Comparison of ENCODE assay signal across 8 cellular contexts in the genomic region with DNA sequence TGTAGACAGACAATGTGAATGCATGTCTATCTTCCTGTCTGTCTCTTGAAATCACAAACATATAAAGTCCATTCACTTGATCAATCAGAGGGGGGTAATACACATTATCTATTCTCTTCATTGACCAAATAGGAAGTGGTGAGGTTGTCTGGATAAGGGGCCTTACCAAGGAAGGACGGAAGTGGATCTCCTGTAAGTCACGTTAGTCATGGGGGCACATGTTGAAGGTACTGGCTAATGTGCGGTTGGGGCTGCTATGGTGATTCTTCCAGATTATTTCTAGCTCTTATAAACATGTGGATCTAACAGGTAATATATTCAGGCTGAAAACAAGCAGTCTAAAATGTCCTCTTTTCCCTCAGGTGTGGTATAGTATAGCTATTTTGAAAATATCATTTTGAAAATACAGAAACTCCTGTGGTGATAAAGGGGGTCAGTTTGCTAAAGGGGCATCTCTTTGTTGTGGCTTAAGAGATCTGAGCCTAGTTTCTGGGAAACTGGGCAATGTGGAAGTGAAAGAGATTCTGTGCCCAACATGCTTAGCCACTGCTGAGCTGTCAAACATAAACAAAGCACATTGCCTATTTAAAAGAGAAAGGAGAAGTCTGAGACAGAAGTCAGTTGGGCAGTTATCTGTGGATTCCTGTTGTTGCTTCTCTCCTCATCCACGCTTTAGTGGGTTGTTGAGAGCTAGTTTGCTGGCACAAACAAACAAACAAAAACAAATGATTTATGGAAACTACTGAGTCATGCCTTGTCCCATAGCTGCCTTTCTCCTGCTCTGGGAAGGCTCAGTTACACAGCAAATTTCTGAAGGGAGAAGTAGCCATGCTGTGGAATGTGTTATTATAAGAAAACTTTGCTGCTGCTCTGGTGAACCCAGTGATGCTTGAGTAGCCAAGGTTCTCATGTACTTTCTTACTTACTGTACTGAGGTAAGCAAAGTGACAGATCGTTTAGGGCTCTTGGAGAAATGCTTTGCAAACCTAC.
A peak's percentile ranks its signal among the peaks of the same experiment; 100 is the strongest.
DNase-seq lines count a peak whose midpoint lies in the region; ATAC-seq and TF ChIP-seq lines count a peak whose summit lies in the region.

No MANE protein-coding gene starts in this region.

- H3K27ac ChIP-seq in left lung: peak overlapping the region in 1 of 2 donors; percentile 63

- DNase-seq in OCI-M1 (lab: John Stamatoyannopoulos, UW) (peak; percentile 93), left lung (no peak), HK-2 (ENCODE audit: unreplicated experiment) (no peak), COLO668 (lab: John Stamatoyannopoulos, UW; ENCODE audit: unreplicated experiment) (no peak), T1000 (lab: John Stamatoyannopoulos, UW) (no peak)
- DNase-seq in activated CD4-positive, alpha-beta T cell treated with anti-CD3 and anti-CD28 coated beads for 1 hour: no peak

- H3K4me3 ChIP-seq in left lung: no peak overlapping the region

- intact Hi-C loops in left lung (cut with DNase I): no loop called here

- H3K36me3 ChIP-seq in left lung: no peaks in the 10 kb centered on the region

- peaks cover 0 to 7% of the 10 kb centered on the region in 2 donors for H3K9me3 ChIP-seq in left lung

- TF ChIP-seq CTCF in left lung (IDR thresholded peaks at IDR 0.05): no peak

- peaks cover 0 to 35% of the 10 kb centered on the region in 2 donors for H3K4me1 ChIP-seq in left lung

- H3K27me3 ChIP-seq in left lung: no peaks in the 10 kb centered on the region

- ATAC-seq in GM18909 (IDR thresholded peaks at IDR 0.05; ENCODE audit: poor library complexity, unreplicated experiment) (peak; percentile 97), HG02884 (IDR thresholded peaks at IDR 0.05; ENCODE audit: unreplicated experiment) (peak; percentile 84), left lung (peak; percentile 67)
